Comparison of ENCODE assay signal across 17 cellular contexts in genomic region chr13:104143760-104144406, GRCh38.
DNase-seq lines count a peak whose midpoint lies in the region; ATAC-seq and TF ChIP-seq lines count a peak whose summit lies in the region.
"Had no signal": no experiment of that assay in that cellular context is flagged by ENCODE, and none has a peak within 500 bp of the region (broad histone marks: within the 10 kb centered on the region; RNA-seq: fewer than 3 reads in every experiment).

No MANE protein-coding gene starts in this region.

- no peaks in the 10 kb centered on the region for H3K9me3 ChIP-seq in HUES64 (ENCODE audit: insufficient read depth, low read depth, low read length)
- peaks cover 11% of the 10 kb centered on the region for H3K9me3 ChIP-seq in endodermal cell (ENCODE audit: control insufficient read depth, low read length)
- peaks cover 0 to 8% (median 0%) of the 10 kb centered on the region in 12 donors for H3K9me3 ChIP-seq in heart left ventricle
- H3K9me3 ChIP-seq: breast epithelium, left ventricle myocardium inferior, neutrophil had no signal

- H3K4me3 ChIP-seq in HUES64 (ENCODE audit: low read length) (no peak overlapping the region), endodermal cell (ENCODE audit: low read length) (no peak overlapping the region), heart left ventricle (no peak overlapping the region)
- H3K4me3 ChIP-seq: BLaER1 treated with 17β-estradiol and CSF1 and Interleukin-3, amounts not matched to agents 10 nM and 100 nM; breast epithelium; left ventricle myocardium inferior had no signal

- DNase-seq in NCI-H526 treated with DMSO at 0.1 percent for 48 hours (lab: John Stamatoyannopoulos, UW) (peak; percentile 71), endodermal cell (peak; percentile 53), retina (peak; percentile 74), NCI-H1048 (lab: John Stamatoyannopoulos, UW) (no peak), C1 segment of cervical spinal cord (lab: John Stamatoyannopoulos, UW) (no peak), heart left ventricle (no peak), NAMALWA (ENCODE audit: low spot score) (no peak)
- DNase-seq: activated CD4-positive, alpha-beta T cell treated with anti-CD3 and anti-CD28 coated beads, Interleukin-2, amount 50 U/mL, for 1 hour; activated effector memory CD4-positive, alpha-beta T cell treated with anti-CD3 and anti-CD28 coated beads, Interleukin-2, amount 50 U/mL, for 16 hours; HFFc6; left ventricle myocardium inferior; stimulated activated CD4-positive, alpha-beta T cell treated with anti-CD3 and anti-CD28 coated beads, Interleukin-12 subunit alpha, Interleukin-12 subunit beta, amount 100 ng/mL, for 4 hours had no signal

- H3K27ac ChIP-seq in HUES64 (ENCODE audit: low read depth, low read length) (peak overlapping the region; percentile 24; the same call in 1 of the 2 replicates), endodermal cell (ENCODE audit: low read depth, low read length) (peak overlapping the region; percentile 94), heart left ventricle (no peak overlapping the region)
- H3K27ac ChIP-seq: BLaER1 treated with 17β-estradiol and CSF1 and Interleukin-3, amounts not matched to agents 10 nM and 100 nM; breast epithelium; left ventricle myocardium inferior; neutrophil had no signal

- TF ChIP-seq POLR2A in heart left ventricle (IDR thresholded peaks at IDR 0.05), result no peak

- H3K27ac Mint-ChIP-seq in endodermal cell, result peak overlapping the region; percentile 2
- H3K27ac Mint-ChIP-seq: HFFc6; T-helper 2 cell treated with Interferon-gamma antibody and Interleukin-4, amounts not matched to agents 5 μg/mL and 100 μg/mL, for 36 hours had no signal

- H3K9ac ChIP-seq in HUES64 (ENCODE audit: low read depth, low read length) (no peak overlapping the region), endodermal cell (ENCODE audit: extremely low read depth, low read length, poor library complexity, severe bottlenecking) (no peak overlapping the region)
- H3K9ac ChIP-seq: BLaER1 treated with 17β-estradiol and CSF1 and Interleukin-3, amounts not matched to agents 10 nM and 100 nM had no signal

- H3K4me1 ChIP-seq in HUES64 (ENCODE audit: insufficient read depth, low read length) (peaks cover 31% of the 10 kb centered on the region), endodermal cell (ENCODE audit: control insufficient read depth, insufficient read depth, low read length) (no peaks in the 10 kb centered on the region), heart left ventricle (no peaks in the 10 kb centered on the region)
- H3K4me1 ChIP-seq: breast epithelium, left ventricle myocardium inferior had no signal

- H3K27me3 ChIP-seq in HUES64 (ENCODE audit: insufficient read depth, low read length) (no peaks in the 10 kb centered on the region), endodermal cell (ENCODE audit: control insufficient read depth, insufficient read depth, low read length, poor library complexity, severe bottlenecking) (no peaks in the 10 kb centered on the region), heart left ventricle (no peaks in the 10 kb centered on the region)
- H3K27me3 ChIP-seq: BLaER1 treated with 17β-estradiol and CSF1 and Interleukin-3, amounts not matched to agents 10 nM and 100 nM; breast epithelium; neutrophil had no signal

- no peaks in the 10 kb centered on the region for H3K27me3 Mint-ChIP-seq in endodermal cell (ENCODE audit: insufficient read depth)

- no peak for ATAC-seq in heart left ventricle

- H3K9me3 Mint-ChIP-seq in endodermal cell, result peaks cover 7% of the 10 kb centered on the region

- intact Hi-C loops in heart left ventricle (cut with DNase I), result loop anchor here in 1 of 10 donors (5.0 kb wide), 1 partner anchor 48 kb away; no protein-coding TSS in a partner anchor

- H3K36me3 Mint-ChIP-seq in endodermal cell (ENCODE audit: low read depth), result peaks cover 4% of the 10 kb centered on the region

- WGBS in HUES64, result 34% methylated on average over 9 of the region's 9 CpGs
- 36 to 49% methylated on average over 3 to 9 of the region's 9 CpGs for WGBS in endodermal cell (ENCODE audit: insufficient coverage in 1 of 2, insufficient read length in 1 of 2), 2 experiments
- WGBS in heart left ventricle, 4 donors, result 40 to 53% (median 51%) methylated on average over 9 of the region's 9 CpGs

- H3K36me3 ChIP-seq in HUES64 (ENCODE audit: insufficient read depth, low read length), result no peaks in the 10 kb centered on the region
- no peaks in the 10 kb centered on the region for H3K36me3 ChIP-seq in endodermal cell (ENCODE audit: control insufficient read depth, insufficient read depth, low read length)
- H3K36me3 ChIP-seq in heart left ventricle, result no peaks in the 10 kb centered on the region
- H3K36me3 ChIP-seq: BLaER1 treated with 17β-estradiol and CSF1 and Interleukin-3, amounts not matched to agents 10 nM and 100 nM; breast epithelium; left ventricle myocardium inferior; neutrophil had no signal

- no peak overlapping the region for H3K4me3 Mint-ChIP-seq in endodermal cell
- H3K4me3 Mint-ChIP-seq: HFFc6; T-helper 2 cell treated with Interferon-gamma antibody and Interleukin-4, amounts not matched to agents 5 μg/mL and 100 μg/mL, for 36 hours had no signal

- TF ChIP-seq CTCF in endodermal cell (conservative IDR thresholded peaks at IDR 0.05) (no peak), heart left ventricle (IDR thresholded peaks at IDR 0.05) (no peak)

- peaks cover 9% of the 10 kb centered on the region for H3K4me1 Mint-ChIP-seq in endodermal cell

Comparison
In these comparisons a context has a peak if more than half of its experiments do, and no peak if none do; other contexts are left out.
1. H3K27ac ChIP-seq: peak in HUES64 (single experiment) and endodermal cell (single experiment); none in heart left ventricle (0 of 12).
2. DNase-seq: peak in NCI-H526 treated with DMSO at 0.1 percent for 48 hours (single experiment), endodermal cell (single experiment) and retina (single experiment); none in NCI-H1048 (single experiment), C1 segment of cervical spinal cord (0 of 14), heart left ventricle (0 of 5) and NAMALWA (single experiment).